Comparison of ENCODE assay signal across 10 cellular contexts in genomic region chr14:98773814-98774213, GRCh38.
"Had no signal": no experiment of that assay in that cellular context is flagged by ENCODE, and none has a peak within 500 bp of the region (broad histone marks: within the 10 kb centered on the region; RNA-seq: fewer than 3 reads in every experiment).

No MANE protein-coding gene starts in this region.

- H3K4me3 ChIP-seq: GM23248, HAP-1 had no signal

- H3K4me3 Mint-ChIP-seq: HFFc6, IgD-negative memory B cell had no signal

- H3K36me3 Mint-ChIP-seq: IgD-negative memory B cell had no signal

- H3K27ac Mint-ChIP-seq: HFFc6, IgD-negative memory B cell had no signal

- H3K9me3 ChIP-seq: HAP-1 had no signal

- H3K36me3 ChIP-seq: HAP-1 had no signal

- H3K27me3 Mint-ChIP-seq: IgD-negative memory B cell had no signal

- H3K27ac ChIP-seq: GM23248, HL-60 had no signal

- H3K4me1 ChIP-seq: HAP-1 had no signal

- H3K4me1 Mint-ChIP-seq: IgD-negative memory B cell had no signal

- ATAC-seq: HCT116, HepG2 had no signal

- DNase-seq: GM23248, GOT3, H7, HFFc6, KBM-7 had no signal
